8 cellular contexts compared by ENCODE assay signal in the genomic region with DNA sequence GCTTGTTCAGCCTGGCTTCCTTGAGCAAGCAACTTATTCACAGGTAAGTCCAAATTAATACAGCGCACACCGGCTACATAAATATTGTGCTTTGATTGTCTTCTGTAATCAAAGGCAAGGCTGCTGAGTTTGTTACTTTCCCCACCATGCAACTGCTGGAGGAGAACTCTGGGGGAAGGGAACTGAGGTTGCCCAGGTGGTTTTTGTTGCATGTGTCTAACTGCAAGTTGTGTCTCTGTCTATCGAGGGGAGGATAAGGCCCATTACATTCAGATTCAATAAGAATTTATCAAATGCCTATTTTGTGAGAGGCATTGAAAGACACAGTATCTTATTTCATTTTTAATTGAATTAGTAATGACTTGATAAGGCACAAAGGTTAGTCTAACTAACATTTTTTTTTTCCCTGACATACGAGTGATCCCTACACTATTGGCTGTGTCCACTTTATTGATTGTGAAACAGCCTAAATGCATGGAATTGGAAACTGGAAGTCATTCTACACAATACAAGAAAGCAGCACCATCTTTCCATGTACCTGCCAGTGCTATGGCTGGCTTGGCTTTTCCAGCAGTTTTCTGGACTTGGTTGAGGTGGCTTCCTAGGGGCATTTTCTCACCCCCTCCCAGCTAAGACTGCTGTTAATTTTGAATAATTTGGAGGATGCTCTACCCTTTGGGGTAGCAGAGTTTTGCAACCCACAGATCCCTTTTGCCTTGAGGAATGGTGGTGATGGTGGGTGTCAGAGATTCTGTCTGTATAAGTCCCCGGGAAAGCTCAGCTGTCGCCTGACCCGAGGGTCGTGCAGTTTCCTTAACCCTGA. TPM values are rescaled to one million over a fixed set of nuclear protein-coding genes. Genes with fewer than 3 reads are reported as not detected.
DNase-seq lines count a peak whose midpoint lies in the region; TF ChIP-seq lines count a peak whose summit lies in the region.

No MANE protein-coding gene starts in this region.

- TF ChIP-seq CTCF in VCaP (conservative IDR thresholded peaks at IDR 0.05): no peak
- TF ChIP-seq CTCF in foreskin fibroblast (IDR thresholded peaks at IDR 0.05; ENCODE audit: low read depth, low read length): no peak

- DNase-seq in H7 (no peak), foreskin fibroblast (no peak), skeletal muscle cell (ENCODE audit: low read depth) (no peak), foreskin melanocyte (no peak)
- no peak for DNase-seq in activated CD4-positive, CD25-positive, alpha-beta regulatory T cell (lab: John Stamatoyannopoulos, UW)
- no peak for DNase-seq in activated effector memory CD4-positive, alpha-beta T cell treated with anti-CD3 and anti-CD28 coated beads, Interleukin-2, amount 50 U/mL, for 16 hours
- DNase-seq in stimulated activated naive CD4-positive, alpha-beta T cell treated with Interleukin-2 at 50 U/mL for 16 hours (lab: John Stamatoyannopoulos, UW): no peak

- H3K36me3 ChIP-seq in H7 (replicated peaks; ENCODE audit: control insufficient read depth, insufficient read depth, low read length): no peaks in the 10 kb centered on the region

- peak overlapping the region; percentile 46; the same call in 1 of the 2 replicates for H3K27ac ChIP-seq in VCaP

- H3K4me3 ChIP-seq in H7 (ENCODE audit: insufficient read depth, low read depth, low read length) (peak overlapping the region; percentile 79), foreskin fibroblast (ENCODE audit: low read depth in 1 of 2, low read length in 2 of 2) (peak overlapping the region; percentile 62 to 89), skeletal muscle cell (ENCODE audit: low read depth, low read length) (peak overlapping the region; percentile 80)

- H3K27me3 ChIP-seq in H7 (ENCODE audit: control insufficient read depth, insufficient read depth, low read length): peaks cover 22% of the 10 kb centered on the region

RNA-seq across cellular contexts. Expression of a gene that starts 0.9 kb away (rescaled TPM):
- total RNA-seq in H7 (2014; rRNA removed; shearing (Covaris generic)): 14.5 and 14.8 TPM in 2 replicates
